Comparison of ENCODE assay signal across 32 cellular contexts in genomic region chr1:4428711-4429110, GRCh38.
"Had no signal": no experiment of that assay in that cellular context is flagged by ENCODE, and none has a peak within 500 bp of the region (broad histone marks: within the 10 kb centered on the region; RNA-seq: fewer than 3 reads in every experiment).

No MANE protein-coding gene starts in this region.

- H3K36me3 Mint-ChIP-seq: activated naive CD4-positive, alpha-beta T cell treated with anti-CD3 and anti-CD28 coated beads, Interleukin-2, amount 50 U/mL, for 24 hours; activated naive CD8-positive, alpha-beta T cell treated with anti-CD3 and anti-CD28 coated beads for 36 hours; brain had no signal

- H3K4me1 Mint-ChIP-seq: activated naive CD4-positive, alpha-beta T cell treated with anti-CD3 and anti-CD28 coated beads, Interleukin-2, amount 50 U/mL, for 24 hours; activated naive CD8-positive, alpha-beta T cell treated with anti-CD3 and anti-CD28 coated beads for 36 hours; activated naive CD8-positive, alpha-beta T cell treated with anti-CD3 and anti-CD28 coated beads, Interleukin-2, amount 50 U/mL, for 24 hours; activated T-helper 17 cell treated with anti-CD3 and anti-CD28 coated beads, Interleukin-2, amount 50 U/mL, for 72 hours; endodermal cell; WTC11 had no signal

- H3K9me3 ChIP-seq: adrenal gland, colonic mucosa, esophagus muscularis mucosa, gastrocnemius medialis, heart left ventricle had no signal

- FAIRE-seq: TTC549 had no signal

- H3K27me3 Mint-ChIP-seq: activated CD8-positive, alpha-beta T cell treated with anti-CD3 and anti-CD28 coated beads for 36 hours; activated naive CD8-positive, alpha-beta T cell treated with anti-CD3 and anti-CD28 coated beads for 36 hours; activated naive CD8-positive, alpha-beta T cell treated with anti-CD3 and anti-CD28 coated beads, Interleukin-2, amount 50 U/mL, for 24 hours; activated T-helper 17 cell treated with anti-CD3 and anti-CD28 coated beads, Interleukin-2, amount 50 U/mL, for 72 hours had no signal

- H3K9me3 Mint-ChIP-seq: activated CD8-positive, alpha-beta T cell treated with anti-CD3 and anti-CD28 coated beads for 36 hours; activated naive CD4-positive, alpha-beta T cell treated with anti-CD3 and anti-CD28 coated beads, Interleukin-2, amount 50 U/mL, for 24 hours; activated naive CD8-positive, alpha-beta T cell treated with anti-CD3 and anti-CD28 coated beads for 36 hours; activated T-cell treated with anti-CD3 and anti-CD28 coated beads, Interleukin-2, amount 50 U/mL, for 4 hours; activated T-helper 17 cell treated with anti-CD3 and anti-CD28 coated beads, Interleukin-2, amount 50 U/mL, for 72 hours had no signal

- H3K27ac ChIP-seq: adrenal gland, colonic mucosa, dorsolateral prefrontal cortex, esophagus muscularis mucosa, foreskin keratinocyte, gastrocnemius medialis, heart left ventricle, VCaP had no signal

- H3K4me1 ChIP-seq: adrenal gland, colonic mucosa, esophagus muscularis mucosa, foreskin keratinocyte, gastrocnemius medialis had no signal

- H3K4me3 ChIP-seq: adrenal gland, colonic mucosa, dorsolateral prefrontal cortex, esophagus muscularis mucosa, gastrocnemius medialis, heart left ventricle had no signal

- H3K36me3 ChIP-seq: adrenal gland, colonic mucosa, esophagus muscularis mucosa, gastrocnemius medialis, heart left ventricle had no signal

- H3K4me3 Mint-ChIP-seq: activated CD8-positive, alpha-beta T cell treated with anti-CD3 and anti-CD28 coated beads for 36 hours; activated naive CD4-positive, alpha-beta T cell treated with anti-CD3 and anti-CD28 coated beads, Interleukin-2, amount 50 U/mL, for 24 hours; activated naive CD8-positive, alpha-beta T cell treated with anti-CD3 and anti-CD28 coated beads for 36 hours; activated naive CD8-positive, alpha-beta T cell treated with anti-CD3 and anti-CD28 coated beads, Interleukin-2, amount 50 U/mL, for 24 hours; activated T-cell treated with anti-CD3 and anti-CD28 coated beads, Interleukin-2, amount 50 U/mL, for 4 hours; activated T-helper 17 cell treated with anti-CD3 and anti-CD28 coated beads, Interleukin-2, amount 50 U/mL, for 72 hours; brain; endodermal cell; WTC11 had no signal

- DNase-seq: activated CD4-positive, alpha-beta T cell treated with anti-CD3 and anti-CD28 coated beads for 48 hours; activated CD4-positive, alpha-beta T cell treated with anti-CD3 and anti-CD28 coated beads, Interleukin-2, amount 50 U/mL, for 1 hour; activated CD4-positive, alpha-beta T cell treated with anti-CD3 and anti-CD28 coated beads, Interleukin-2, amount 50 U/mL, for 48 hours; activated CD8-positive, alpha-beta memory T cell treated with anti-CD3 and anti-CD28 coated beads for 24 hours; activated CD8-positive, alpha-beta T cell treated with anti-CD3 and anti-CD28 coated beads for 36 hours; activated effector memory CD4-positive, alpha-beta T cell treated with Interleukin-2 at 50 U/mL for 16 hours; activated gamma-delta T cell treated with Interleukin-2 at 50 U/mL for 16 hours; activated naive CD4-positive, alpha-beta T cell treated with Interleukin-2 at 50 U/mL for 16 hours; activated naive CD8-positive, alpha-beta T cell treated with anti-CD3 and anti-CD28 coated beads for 36 hours; activated naive CD8-positive, alpha-beta T cell treated with anti-CD3 and anti-CD28 coated beads, Interleukin-2, amount 50 U/mL, for 24 hours; activated T-cell treated with anti-CD3 and anti-CD28 coated beads, Interleukin-2, amount 50 U/mL, for 4 hours; adrenal gland; amygdala; aorta; central memory CD4-positive, alpha-beta T cell; cerebellar nuclear complex; colonic mucosa; dorsolateral prefrontal cortex; effector memory CD4-positive, alpha-beta T cell; endodermal cell; foreskin keratinocyte; gastrocnemius medialis; glutamatergic neuron; heart left ventricle; T-helper 2 cell had no signal

- H3K27ac Mint-ChIP-seq: activated CD8-positive, alpha-beta T cell treated with anti-CD3 and anti-CD28 coated beads for 36 hours; activated naive CD4-positive, alpha-beta T cell treated with anti-CD3 and anti-CD28 coated beads, Interleukin-2, amount 50 U/mL, for 24 hours; activated naive CD8-positive, alpha-beta T cell treated with anti-CD3 and anti-CD28 coated beads for 36 hours; activated naive CD8-positive, alpha-beta T cell treated with anti-CD3 and anti-CD28 coated beads, Interleukin-2, amount 50 U/mL, for 24 hours; activated T-helper 17 cell treated with anti-CD3 and anti-CD28 coated beads, Interleukin-2, amount 50 U/mL, for 72 hours; endodermal cell; WTC11 had no signal

- H3K27me3 ChIP-seq: adrenal gland, colonic mucosa, dorsolateral prefrontal cortex, foreskin keratinocyte, gastrocnemius medialis, heart left ventricle had no signal
